Comparison of ENCODE assay signal across 10 cellular contexts in genomic region chr16:24988137-24988535, GRCh38. TPM values are rescaled to one million over a fixed set of nuclear protein-coding genes. Genes with fewer than 3 reads are reported as not detected.
A peak's percentile ranks its signal among the peaks of the same experiment; 100 is the strongest.
DNase-seq lines count a peak whose midpoint lies in the region; ATAC-seq and TF ChIP-seq lines count a peak whose summit lies in the region.
"Had no signal": no experiment of that assay in that cellular context is flagged by ENCODE, and none has a peak within 500 bp of the region (broad histone marks: within the 10 kb centered on the region; RNA-seq: fewer than 3 reads in every experiment).

No MANE protein-coding gene starts in this region.

- peak overlapping the region; percentile 35 for H3K27ac Mint-ChIP-seq in CD8-positive, alpha-beta T cell

- ATAC-seq in CD8-positive, alpha-beta T cell, result no peak
- ATAC-seq in HG03442 (IDR thresholded peaks at IDR 0.05; ENCODE audit: unreplicated experiment) (no peak), GM21360 (IDR thresholded peaks at IDR 0.05; ENCODE audit: unreplicated experiment) (no peak)
- ATAC-seq: T-helper 17 cell had no signal

- H3K4me1 ChIP-seq in CD8-positive, alpha-beta T cell (ENCODE audit: insufficient read depth, low read length), result peaks cover 21% of the 10 kb centered on the region
- H3K4me1 ChIP-seq in SJSA1 (replicated peaks), result peaks cover 83% of the 10 kb centered on the region
- peaks cover 94 to 98% (median 97%) of the 10 kb centered on the region in 4 donors for H3K4me1 ChIP-seq in esophagus muscularis mucosa
- H3K4me1 ChIP-seq in sigmoid colon, result peaks cover 0 to 84% (median 76%) of the 10 kb centered on the region in 4 donors

- TF ChIP-seq POLR2A in esophagus muscularis mucosa (IDR thresholded peaks at IDR 0.05; ENCODE audit: low read depth) (no peak), sigmoid colon (IDR thresholded peaks at IDR 0.05) (no peak)

- H3K4me3 Mint-ChIP-seq in CD8-positive, alpha-beta T cell, result no peak overlapping the region
- H3K4me3 Mint-ChIP-seq: T-helper 17 cell had no signal

- TF ChIP-seq EP300 in esophagus muscularis mucosa (IDR thresholded peaks at IDR 0.05) (no peak), sigmoid colon (IDR thresholded peaks at IDR 0.05) (no peak)

- no peak overlapping the region for H3K27ac ChIP-seq in CD8-positive, alpha-beta T cell (ENCODE audit: low read depth, low read length)
- H3K27ac ChIP-seq in SJSA1 (peak overlapping the region; percentile 99), esophagus muscularis mucosa (replicated peaks in 1 of 4) (peak overlapping the region; percentile 74 to 84 (median 76)), sigmoid colon (peak overlapping the region; percentile 63 to 87 (median 74))

- no peak for TF ChIP-seq CTCF in CD8-positive, alpha-beta T cell (IDR thresholded peaks at IDR 0.05)
- TF ChIP-seq CTCF in esophagus muscularis mucosa (IDR thresholded peaks at IDR 0.05) (no peak), sigmoid colon (IDR thresholded peaks at IDR 0.05) (no peak)

- intact Hi-C loops in CD8-positive, alpha-beta T cell (cut with DNase I, micrococcal nuclease), result no loop called here
- intact Hi-C loops in esophagus muscularis mucosa (cut with DNase I) (no loop called here), sigmoid colon (cut with DNase I) (no loop called here)

- CTCF ChIA-PET in CD8-positive, alpha-beta T cell (lab: Charles Lee), result interaction anchor here (1.0 to 1.2 kb wide), 2 partner anchors 19 to 27 kb away, joined by 3 read pairs; partner anchors contain the start of gene ARHGAP17

- no peaks in the 10 kb centered on the region for H3K27me3 ChIP-seq in CD8-positive, alpha-beta T cell (ENCODE audit: insufficient read depth, low read length)
- no peaks in the 10 kb centered on the region for H3K27me3 ChIP-seq in SJSA1 (replicated peaks)
- no peaks in the 10 kb centered on the region for H3K27me3 ChIP-seq in esophagus muscularis mucosa
- no peaks in the 10 kb centered on the region for H3K27me3 ChIP-seq in sigmoid colon

- peaks cover 80% of the 10 kb centered on the region for H3K4me1 Mint-ChIP-seq in CD8-positive, alpha-beta T cell (ENCODE audit: low read depth)

- H3K9me3 ChIP-seq in CD8-positive, alpha-beta T cell (ENCODE audit: low read length), result no peaks in the 10 kb centered on the region
- no peaks in the 10 kb centered on the region for H3K9me3 ChIP-seq in SJSA1 (replicated peaks)
- no peaks in the 10 kb centered on the region for H3K9me3 ChIP-seq in esophagus muscularis mucosa
- H3K9me3 ChIP-seq in sigmoid colon, result no peaks in the 10 kb centered on the region

- H3K9me3 Mint-ChIP-seq in CD8-positive, alpha-beta T cell, result no peaks in the 10 kb centered on the region

- H3K27me3 Mint-ChIP-seq in CD8-positive, alpha-beta T cell (ENCODE audit: low read depth), result no peaks in the 10 kb centered on the region
- H3K27me3 Mint-ChIP-seq: T-helper 17 cell had no signal

- no peak for DNase-seq in CD8-positive, alpha-beta T cell
- no peak for DNase-seq in SJSA1 (ENCODE audit: low read depth in 1 of 2, low spot score in 2 of 2)
- no peak for DNase-seq in esophagus muscularis mucosa (ENCODE audit: extremely low spot score)
- no peak for DNase-seq in sigmoid colon
- DNase-seq in UCSD-AML1 (lab: John Stamatoyannopoulos, UW; ENCODE audit: unreplicated experiment), result no peak
- DNase-seq in NOMO-1 treated with DMSO at 0.1 percent for 48 hours (lab: John Stamatoyannopoulos, UW; ENCODE audit: unreplicated experiment), result no peak
- DNase-seq: NCI-H2107, T-helper 17 cell had no signal

- POLR2A ChIA-PET in CD8-positive, alpha-beta T cell (lab: Charles Lee), result no interaction called here

- H3K4me3 ChIP-seq in CD8-positive, alpha-beta T cell (ENCODE audit: low read depth, low read length), result no peak overlapping the region
- no peak overlapping the region for H3K4me3 ChIP-seq in SJSA1
- peak overlapping the region in 2 of 4 donors; percentile 21 to 30 for H3K4me3 ChIP-seq in esophagus muscularis mucosa
- H3K4me3 ChIP-seq in sigmoid colon, result peak overlapping the region in 1 of 4 donors; percentile 13

- no peaks in the 10 kb centered on the region for H3K36me3 ChIP-seq in CD8-positive, alpha-beta T cell (ENCODE audit: insufficient read depth, low read length)
- H3K36me3 ChIP-seq in SJSA1 (peaks cover 3% of the 10 kb centered on the region; the same call in 1 of the 2 replicates), esophagus muscularis mucosa (no peaks in the 10 kb centered on the region), sigmoid colon (no peaks in the 10 kb centered on the region)

- WGBS in esophagus muscularis mucosa, result 9% methylated on average over 5 of the region's 5 CpGs
- 41 to 51% methylated on average over 5 of the region's 5 CpGs for WGBS in sigmoid colon, 2 donors

- no peaks in the 10 kb centered on the region for H3K36me3 Mint-ChIP-seq in CD8-positive, alpha-beta T cell

RNA-seq across cellular contexts. Expression of gene ARHGAP17, which starts 27.0 kb away (rescaled TPM):
- total RNA-seq in CD8-positive, alpha-beta T cell, result 10 to 100 TPM; 53.8 to 62.8 TPM
- 34.5 and 39.0 TPM in 2 replicates for total RNA-seq in SJSA1 (2014; rRNA removed; shearing (Covaris generic))
- total RNA-seq in esophagus muscularis mucosa, result 10 to 100 TPM; 33.6 to 44.9 (median 38.4) TPM
- 10 to 100 TPM; 27.1 to 44.3 (median 35.5) TPM for total RNA-seq in sigmoid colon
- polyA plus RNA-seq in sigmoid colon, result 10 to 100 TPM; 46.8 to 55.6 (median 50.6) TPM
